Comparison of ENCODE assay signal across 10 cellular contexts in the genomic region with DNA sequence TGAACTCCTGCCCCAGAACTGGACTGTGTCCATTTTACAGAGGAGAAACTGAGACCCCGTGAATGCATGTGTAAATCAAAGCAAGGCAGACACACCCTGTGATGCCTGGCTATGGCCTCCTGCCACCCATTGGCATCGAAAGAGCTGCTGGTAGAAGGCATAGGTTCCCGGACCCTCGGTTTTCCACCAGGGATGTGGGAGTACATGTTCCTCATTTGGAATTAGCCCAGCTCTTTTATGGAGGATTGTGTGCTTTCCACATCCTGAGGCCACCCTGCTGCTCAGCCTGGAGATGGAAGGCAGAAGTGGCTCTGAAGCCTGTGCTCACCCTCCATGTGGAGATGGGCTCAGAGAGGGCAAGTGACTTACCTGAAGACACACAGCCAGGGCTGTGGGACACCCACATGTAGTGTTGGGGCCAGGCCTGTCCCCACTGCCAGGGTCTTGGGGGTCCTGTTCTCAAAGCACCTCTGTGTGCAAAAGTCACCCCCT. TPM values are rescaled to one million over a fixed set of nuclear protein-coding genes. Genes with fewer than 3 reads are reported as not detected.
DNase-seq lines count a peak whose midpoint lies in the region; ATAC-seq and TF ChIP-seq lines count a peak whose summit lies in the region.
"Had no signal": no experiment of that assay in that cellular context is flagged by ENCODE, and none has a peak within 500 bp of the region (broad histone marks: within the 10 kb centered on the region; RNA-seq: fewer than 3 reads in every experiment).

No MANE protein-coding gene starts in this region.

- peaks cover 8% of the 10 kb centered on the region; the same call in 1 of the 2 replicates for H3K4me1 ChIP-seq in GM23248 (ENCODE audit: insufficient read depth)

- H3K4me3 Mint-ChIP-seq in CD4-positive, alpha-beta T cell, result peak overlapping the region; percentile 96
- peak overlapping the region; percentile 90 for H3K4me3 Mint-ChIP-seq in activated T-helper 2 cell treated with anti-CD3 and anti-CD28 coated beads, Interferon-gamma antibody, Interleukin-2, Interleukin-4, amounts not matched to agents 10 μg/mL and 5 μg/mL and 100 μg/mL, durations not matched to agents 14 hours and 24 hours and 36 hours (ENCODE audit: low read depth)
- peak overlapping the region; percentile 85 to 96 (median 92) for H3K4me3 Mint-ChIP-seq in naive thymus-derived CD8-positive, alpha-beta T cell

- H3K79me2 ChIP-seq in GM23248 (ENCODE audit: insufficient read depth), result no peaks in the 10 kb centered on the region

- no peaks in the 10 kb centered on the region for H3K9me3 Mint-ChIP-seq in CD4-positive, alpha-beta T cell
- H3K9me3 Mint-ChIP-seq in activated T-helper 2 cell treated with anti-CD3 and anti-CD28 coated beads, Interferon-gamma antibody, Interleukin-2, Interleukin-4, amounts not matched to agents 10 μg/mL and 5 μg/mL and 100 μg/mL, durations not matched to agents 14 hours and 24 hours and 36 hours, result no peaks in the 10 kb centered on the region
- H3K9me3 Mint-ChIP-seq in naive thymus-derived CD8-positive, alpha-beta T cell, result no peaks in the 10 kb centered on the region

- DNase-seq in CD4-positive, alpha-beta T cell, result no peak
- DNase-seq in GM23248 (no peak), substantia nigra (lab: John Stamatoyannopoulos, UW) (no peak), head of caudate nucleus (no peak)
- DNase-seq in activated T-helper 2 cell treated with anti-CD3 and anti-CD28 coated beads, Interferon-gamma antibody, Interleukin-2, Interleukin-4, amounts not matched to agents 10 μg/mL and 5 μg/mL and 100 μg/mL, durations not matched to agents 14 hours and 24 hours and 36 hours (ENCODE audit: low spot score), result no peak
- DNase-seq in naive thymus-derived CD8-positive, alpha-beta T cell, result peak in 1 of 10 donors; percentile 34
- DNase-seq: DMS153, foreskin melanocyte, NCI-H345 had no signal

- CTCF ChIA-PET in CD4-positive, alpha-beta T cell (lab: Charles Lee), result interaction anchor here (1.2 to 1.6 kb wide), 3 partner anchors 33 to 47 kb away, joined by 3 to 5 read pairs (median 4); no protein-coding TSS in a partner anchor

- no peaks in the 10 kb centered on the region for H3K9me3 ChIP-seq in CD4-positive, alpha-beta T cell (ENCODE audit: control insufficient read depth, low read length)
- H3K9me3 ChIP-seq in GM23248 (ENCODE audit: low read depth), result no peaks in the 10 kb centered on the region

- TF ChIP-seq CTCF in CD4-positive, alpha-beta T cell (IDR thresholded peaks at IDR 0.05), result no peak

- peak overlapping the region; percentile 48 for H2AFZ ChIP-seq in GM23248

- H3K4me3 ChIP-seq in GM23248, result no peak overlapping the region

- POLR2A ChIA-PET in CD4-positive, alpha-beta T cell (lab: Charles Lee), result interaction anchor here (0.9 to 4.5 kb wide), 11 partner anchors 11 to 108 kb away, joined by 3 to 55 read pairs (median 12); a partner anchor contains a TSS
- POLR2A ChIA-PET in naive thymus-derived CD8-positive, alpha-beta T cell (lab: Charles Lee), result interaction anchor here (0.6 to 23.1 kb wide), 16 partner anchors 8 to 108 kb away, joined by 3 to 608 read pairs (median 18); a partner anchor contains a TSS

- no peaks in the 10 kb centered on the region for H3F3A ChIP-seq in GM23248 (ENCODE audit: insufficient read depth)

- no peaks in the 10 kb centered on the region for H3K27me3 Mint-ChIP-seq in CD4-positive, alpha-beta T cell
- H3K27me3 Mint-ChIP-seq in activated T-helper 2 cell treated with anti-CD3 and anti-CD28 coated beads, Interferon-gamma antibody, Interleukin-2, Interleukin-4, amounts not matched to agents 10 μg/mL and 5 μg/mL and 100 μg/mL, durations not matched to agents 14 hours and 24 hours and 36 hours (ENCODE audit: low read depth), result no peaks in the 10 kb centered on the region
- H3K27me3 Mint-ChIP-seq in naive thymus-derived CD8-positive, alpha-beta T cell, result no peaks in the 10 kb centered on the region

- H3K9me2 ChIP-seq in GM23248 (ENCODE audit: insufficient read depth), result no peaks in the 10 kb centered on the region

- 83 to 89% methylated on average over 4 of the region's 4 CpGs for WGBS in GM23248 (ENCODE audit: low coverage in 1 of 2, low lambda C conversion rate in 2 of 2, missing lambda C conversion rate in 2 of 2), 2 experiments

- no peak for ATAC-seq in CD4-positive, alpha-beta T cell (ENCODE audit: poor library complexity)
- no peak for ATAC-seq in naive thymus-derived CD8-positive, alpha-beta T cell
- ATAC-seq in GM19452 (IDR thresholded peaks at IDR 0.05; ENCODE audit: unreplicated experiment), result no peak

- peak overlapping the region; percentile 90 for H3K27ac ChIP-seq in CD4-positive, alpha-beta T cell (ENCODE audit: low read depth, low read length)
- H3K27ac ChIP-seq in GM23248, result no peak overlapping the region
- H3K27ac ChIP-seq in substantia nigra (ENCODE audit: low read depth, low read length, poor library complexity, severe bottlenecking), result no peak overlapping the region

- H3K36me3 Mint-ChIP-seq in CD4-positive, alpha-beta T cell (ENCODE audit: low read depth), result peaks cover 58% of the 10 kb centered on the region
- peaks cover 30% of the 10 kb centered on the region for H3K36me3 Mint-ChIP-seq in activated T-helper 2 cell treated with anti-CD3 and anti-CD28 coated beads, Interferon-gamma antibody, Interleukin-2, Interleukin-4, amounts not matched to agents 10 μg/mL and 5 μg/mL and 100 μg/mL, durations not matched to agents 14 hours and 24 hours and 36 hours (ENCODE audit: low read depth)
- peaks cover 0 to 9% (median 0%) of the 10 kb centered on the region in 3 donors for H3K36me3 Mint-ChIP-seq in naive thymus-derived CD8-positive, alpha-beta T cell

- no peaks in the 10 kb centered on the region for H3K27me3 ChIP-seq in CD4-positive, alpha-beta T cell (ENCODE audit: control insufficient read depth, insufficient read depth, low read length)
- no peaks in the 10 kb centered on the region for H3K27me3 ChIP-seq in GM23248 (replicated peaks; ENCODE audit: insufficient read depth)

- no peaks in the 10 kb centered on the region for H4K20me1 ChIP-seq in GM23248 (ENCODE audit: insufficient read depth)

- intact Hi-C loops in CD4-positive, alpha-beta T cell (cut with DNase I, micrococcal nuclease), result loop anchor here (5.0 kb wide), 1 partner anchor 94 kb away; no protein-coding TSS in a partner anchor
- intact Hi-C loops in activated T-helper 2 cell treated with anti-CD3 and anti-CD28 coated beads, Interferon-gamma antibody, Interleukin-2, Interleukin-4, amounts not matched to agents 10 μg/mL and 5 μg/mL and 100 μg/mL, durations not matched to agents 14 hours and 24 hours and 36 hours (cut with micrococcal nuclease), result loop anchor here (5.0 kb wide), 4 partner anchors 71 to 391 kb away; a partner anchor contains a TSS
- intact Hi-C loops in head of caudate nucleus (cut with DNase I), result no loop called here

- in situ Hi-C loops in GM23248 (cut with MboI), result no loop called here

- H3K4me1 Mint-ChIP-seq in CD4-positive, alpha-beta T cell (ENCODE audit: low read depth), result peaks cover 89% of the 10 kb centered on the region
- H3K4me1 Mint-ChIP-seq in activated T-helper 2 cell treated with anti-CD3 and anti-CD28 coated beads, Interferon-gamma antibody, Interleukin-2, Interleukin-4, amounts not matched to agents 10 μg/mL and 5 μg/mL and 100 μg/mL, durations not matched to agents 14 hours and 24 hours and 36 hours (ENCODE audit: low read depth), result peaks cover 55% of the 10 kb centered on the region
- peaks cover 46 to 84% (median 79%) of the 10 kb centered on the region in 4 donors for H3K4me1 Mint-ChIP-seq in naive thymus-derived CD8-positive, alpha-beta T cell

- no peak overlapping the region for H3K9ac ChIP-seq in GM23248

- H3K27ac Mint-ChIP-seq in CD4-positive, alpha-beta T cell, result peak overlapping the region; percentile 100
- H3K27ac Mint-ChIP-seq in activated T-helper 2 cell treated with anti-CD3 and anti-CD28 coated beads, Interferon-gamma antibody, Interleukin-2, Interleukin-4, amounts not matched to agents 10 μg/mL and 5 μg/mL and 100 μg/mL, durations not matched to agents 14 hours and 24 hours and 36 hours, result peak overlapping the region; percentile 96
- H3K27ac Mint-ChIP-seq in naive thymus-derived CD8-positive, alpha-beta T cell, result peak overlapping the region; percentile 93 to 100 (median 100)

- H3K4me2 ChIP-seq in GM23248 (ENCODE audit: unreplicated experiment), result peak overlapping the region; percentile 20

- no peaks in the 10 kb centered on the region for H3K36me3 ChIP-seq in GM23248 (ENCODE audit: low read depth)

RNA-seq across cellular contexts. Expression of a gene that starts 2.8 kb away (rescaled TPM):
- total RNA-seq in CD4-positive, alpha-beta T cell, result 10 to 100 TPM; 33.9 to 35.6 TPM
- total RNA-seq in GM23248 (2014; rRNA removed; shearing (Covaris generic)), result 0.43 and 0.63 TPM in 2 replicates
- polyA plus RNA-seq in GM23248 (2016; fragmentation: Nextera tagmentation; extraction: Ambion mirVana), result not detected in 2 replicates
- total RNA-seq in activated T-helper 2 cell treated with anti-CD3 and anti-CD28 coated beads, Interferon-gamma antibody, Interleukin-2, Interleukin-4, amounts not matched to agents 10 μg/mL and 5 μg/mL and 100 μg/mL, durations not matched to agents 14 hours and 24 hours and 36 hours, result 29.7 and 36.4 TPM in 2 replicates
- 10 to 100 TPM; 62.1 to 64.0 TPM for total RNA-seq in naive thymus-derived CD8-positive, alpha-beta T cell
- polyA plus RNA-seq in naive thymus-derived CD8-positive, alpha-beta T cell, result 100 to 1,000 TPM in 2 of 3 donors, 10 to 100 TPM in 1; 86.7 to 208 (median 145) TPM

RNA-seq across cellular contexts. Expression of a gene that starts 34.7 kb away (rescaled TPM):
- total RNA-seq in CD4-positive, alpha-beta T cell, result 10 to 100 TPM; 38.8 to 39.2 TPM
- total RNA-seq in GM23248 (2014; rRNA removed; shearing (Covaris generic)), result 48.8 and 54.1 TPM in 2 replicates
- 58.6 and 69.5 TPM in 2 replicates for polyA plus RNA-seq in GM23248 (2016; fragmentation: Nextera tagmentation; extraction: Ambion mirVana)
- total RNA-seq in activated T-helper 2 cell treated with anti-CD3 and anti-CD28 coated beads, Interferon-gamma antibody, Interleukin-2, Interleukin-4, amounts not matched to agents 10 μg/mL and 5 μg/mL and 100 μg/mL, durations not matched to agents 14 hours and 24 hours and 36 hours, result 52.6 and 57.2 TPM in 2 replicates
- total RNA-seq in naive thymus-derived CD8-positive, alpha-beta T cell, result 10 to 100 TPM; 68.9 to 71.2 TPM
- polyA plus RNA-seq in naive thymus-derived CD8-positive, alpha-beta T cell, result 10 to 100 TPM; 56.3 to 62.9 (median 56.9) TPM

Comparison
In these comparisons a context has a peak if more than half of its experiments do, and no peak if none do; other contexts are left out.
1. RNA of a gene that starts 2.8 kb away (total RNA-seq): 62.1 to 64.0 TPM in naive thymus-derived CD8-positive, alpha-beta T cell, 29.7 to 36.4 TPM in activated T-helper 2 cell treated with anti-CD3 and anti-CD28 coated beads, Interferon-gamma antibody, Interleukin-2, Interleukin-4, amounts not matched to agents 10 μg/mL and 5 μg/mL and 100 μg/mL, durations not matched to agents 14 hours and 24 hours and 36 hours and 33.9 to 35.6 TPM in CD4-positive, alpha-beta T cell; 0.43 to 0.63 TPM in GM23248; every median in the first group is over 10 times any median in the second.
2. Peak in every context shown above with its lines, with median percentiles within 50 percentile points of each other: H3K27ac Mint-ChIP-seq and H3K4me3 Mint-ChIP-seq.